In genomic region chr17:17052462-17053221, GRCh38 we compare ENCODE assay signal across 10 cellular contexts. TPM values are rescaled to one million over a fixed set of nuclear protein-coding genes. Genes with fewer than 3 reads are reported as not detected.
A peak's percentile ranks its signal among the peaks of the same experiment; 100 is the strongest.
DNase-seq lines count a peak whose midpoint lies in the region; ATAC-seq, FAIRE-seq and TF ChIP-seq lines count a peak whose summit lies in the region.
"Had no signal": no experiment of that assay in that cellular context is flagged by ENCODE, and none has a peak within 500 bp of the region (broad histone marks: within the 10 kb centered on the region; RNA-seq: fewer than 3 reads in every experiment).

No MANE protein-coding gene starts in this region.

- H3K18ac ChIP-seq in neuronal stem cell (ENCODE audit: low read length): no peak overlapping the region

- TF ChIP-seq POLR2A in A549 (IDR thresholded peaks at IDR 0.05; ENCODE audit: low read length): no peak

- H3K23ac ChIP-seq in neuronal stem cell (ENCODE audit: low read depth, low read length, poor library complexity): no peak overlapping the region

- H2AFZ ChIP-seq in fibroblast of lung (ENCODE audit: low read length) (no peak overlapping the region), neuronal stem cell (ENCODE audit: low read length) (no peak overlapping the region)

- H3K9me3 ChIP-seq in A549: no peaks in the 10 kb centered on the region
- H3K9me3 ChIP-seq in fibroblast of lung (ENCODE audit: control insufficient read depth, insufficient read depth, low read depth, low read length): no peaks in the 10 kb centered on the region
- H3K9me3 ChIP-seq in neuronal stem cell (replicated peaks in 1 of 2; ENCODE audit: control insufficient read depth in 2 of 2, insufficient read depth in 1 of 2, low read depth in 1 of 2, low read length in 2 of 2): peaks cover 0 to 14% of the 10 kb centered on the region in 2 donors

- H3K4me3 ChIP-seq in A549 (no peak overlapping the region), fibroblast of lung (replicated peaks in 1 of 4; ENCODE audit: control extremely low read depth in 1 of 4, insufficient read depth in 1 of 4, low read depth in 3 of 4, low read length in 4 of 4) (no peak overlapping the region), neuronal stem cell (ENCODE audit: low read length in 2 of 2) (no peak overlapping the region)
- H3K4me3 ChIP-seq: GM12878 had no signal

- TF ChIP-seq RAD21 in A549 (conservative IDR thresholded peaks at IDR 0.05 in 1 of 2, IDR thresholded peaks at IDR 0.05 in 1 of 2): no peak

- H3K9ac ChIP-seq in fibroblast of lung (ENCODE audit: insufficient read depth, low read length) (no peak overlapping the region), neuronal stem cell (ENCODE audit: low read depth, low read length, poor library complexity) (peak overlapping the region; percentile 9)

- H4K8ac ChIP-seq in neuronal stem cell (ENCODE audit: low read depth, low read length): no peak overlapping the region

- H4K91ac ChIP-seq in neuronal stem cell (ENCODE audit: low read depth, low read length, poor library complexity): no peak overlapping the region

- peaks cover 18% of the 10 kb centered on the region for H3K79me1 ChIP-seq in neuronal stem cell (ENCODE audit: low read depth, low read length)

- ATAC-seq in A549 (no peak), GM18873 (IDR thresholded peaks at IDR 0.05; ENCODE audit: low FRiP score, unreplicated experiment) (no peak)
- ATAC-seq: GM12878 had no signal

- H3K27me3 ChIP-seq in fibroblast of lung (ENCODE audit: control insufficient read depth, insufficient read depth, low read length) (no peaks in the 10 kb centered on the region), neuronal stem cell (ENCODE audit: control insufficient read depth in 3 of 3, insufficient read depth in 3 of 3, low read depth in 1 of 3, low read length in 3 of 3) (no peaks in the 10 kb centered on the region)

- no peak overlapping the region for H2BK120ac ChIP-seq in neuronal stem cell (ENCODE audit: low read depth, low read length)

- peak overlapping the region; percentile 46 to 70 for H3K27ac ChIP-seq in A549
- peak overlapping the region; percentile 37 for H3K27ac ChIP-seq in fibroblast of lung (ENCODE audit: insufficient read depth, low read length)
- H3K27ac ChIP-seq in neuronal stem cell (replicated peaks; ENCODE audit: low read length): no peak overlapping the region

- DNase-seq in A549 (ENCODE audit: low read depth in 1 of 2, low spot score in 1 of 2): no peak
- DNase-seq in NOMO-1 treated with DMSO at 0.1 percent for 48 hours (lab: John Stamatoyannopoulos, UW; ENCODE audit: unreplicated experiment): peak; percentile 27
- no peak for DNase-seq in fibroblast of lung (ENCODE audit: low read depth in 2 of 2)
- DNase-seq in neuronal stem cell (ENCODE audit: low spot score): no peak
- DNase-seq in kidney glomerular epithelial cell (lab: John Stamatoyannopoulos, UW): no peak
- DNase-seq in NCI-H1436 (lab: John Stamatoyannopoulos, UW): no peak
- DNase-seq in D341Med (ENCODE audit: low spot score): no peak
- DNase-seq: NCI-H1092 had no signal

- H3K4me1 ChIP-seq in A549 (peaks cover 96% of the 10 kb centered on the region), fibroblast of lung (ENCODE audit: control insufficient read depth, extremely low read depth, insufficient read depth, low read length) (peaks cover 37% of the 10 kb centered on the region), neuronal stem cell (ENCODE audit: control insufficient read depth in 2 of 2, insufficient read depth in 1 of 2, low read depth in 1 of 2, low read length in 2 of 2) (peaks cover 0 to 11% of the 10 kb centered on the region in 2 donors)

- H2BK12ac ChIP-seq in neuronal stem cell (ENCODE audit: low read length): no peak overlapping the region

- no peak for TF ChIP-seq EP300 in A549 (IDR thresholded peaks at IDR 0.05)

- peak; percentile 56 for FAIRE-seq in A549 (lab: Jason Lieb, UNC)
- FAIRE-seq: GM12878 had no signal

- TF ChIP-seq CTCF in A549 (IDR thresholded peaks at IDR 0.05) (no peak), fibroblast of lung (conservative IDR thresholded peaks at IDR 0.05 in 1 of 2, IDR thresholded peaks at IDR 0.05 in 1 of 2; ENCODE audit: low read depth in 1 of 2, low read length in 2 of 2) (no peak)

- peaks cover 97% of the 10 kb centered on the region for H3K79me2 ChIP-seq in fibroblast of lung (ENCODE audit: control insufficient read depth, insufficient read depth, low read length)

- H3K4ac ChIP-seq in neuronal stem cell (ENCODE audit: low read length): no peak overlapping the region

- CTCF ChIA-PET in A549 (lab: Yijun Ruan, JAX): interaction anchor here (1.0 to 1.8 kb wide), 7 partner anchors 8 to 89 kb away, joined by 3 to 6 read pairs (median 4); no protein-coding TSS in a partner anchor

- POLR2A ChIA-PET in A549 (lab: Yijun Ruan, JAX): no interaction called here

- H2BK5ac ChIP-seq in neuronal stem cell (ENCODE audit: low read length): no peak overlapping the region

- 76% methylated on average over 14 of the region's 14 CpGs for WGBS in A549 (ENCODE audit: missing lambda C conversion rate)
- WGBS in neuronal stem cell (ENCODE audit: extremely low coverage in 2 of 2, insufficient read length in 2 of 2, insufficient replicate concordance in 1 of 2), 2 donors: no CpG with 5 or more reads among the region's 14 CpGs

- H3K14ac ChIP-seq in neuronal stem cell (ENCODE audit: low read length): no peak overlapping the region

- peaks cover 4% of the 10 kb centered on the region for H3K36me3 ChIP-seq in fibroblast of lung (ENCODE audit: control insufficient read depth, insufficient read depth, low read length)
- peaks cover 2 to 36% of the 10 kb centered on the region in 2 donors for H3K36me3 ChIP-seq in neuronal stem cell (replicated peaks in 1 of 2; ENCODE audit: control insufficient read depth in 2 of 2, insufficient read depth in 2 of 2, low read length in 2 of 2)

- H2AK5ac ChIP-seq in neuronal stem cell (ENCODE audit: low read depth, low read length): no peak overlapping the region

- H3K4me2 ChIP-seq in A549 (peak overlapping the region; percentile 45), fibroblast of lung (ENCODE audit: extremely low read depth, insufficient read depth, low read length) (no peak overlapping the region), neuronal stem cell (ENCODE audit: insufficient read depth, low read length, poor library complexity, severe bottlenecking) (no peak overlapping the region)

- H4K20me1 ChIP-seq in fibroblast of lung (ENCODE audit: control insufficient read depth, extremely low read depth, insufficient read depth, low read length): no peaks in the 10 kb centered on the region

- H2BK15ac ChIP-seq in neuronal stem cell (ENCODE audit: low read length): no peak overlapping the region

TF ChIP-seq in A549, 52 proteins besides CTCF, POLR2A, EP300 and RAD21 (continues in another document):
- TF ChIP-seq ESRRA (IDR thresholded peaks at IDR 0.05; ENCODE audit: borderline replicate concordance, low read length) (no peak), POLR2AphosphoS2 (conservative IDR thresholded peaks at IDR 0.05; ENCODE audit: low read length) (no peak), GATA3 (IDR thresholded peaks at IDR 0.05; ENCODE audit: borderline replicate concordance) (no peak), REST (IDR thresholded peaks at IDR 0.05) (no peak), ZFP36 (IDR thresholded peaks at IDR 0.05; ENCODE audit: borderline replicate concordance, partially characterized antibody) (no peak), TFCP2L1 (CRISPR knock-in tag; IDR thresholded peaks at IDR 0.05) (no peak), ZC3H11A (IDR thresholded peaks at IDR 0.05) (no peak), ZSCAN20 (CRISPR knock-in tag; IDR thresholded peaks at IDR 0.05) (no peak), CHD4 (IDR thresholded peaks at IDR 0.05; ENCODE audit: borderline replicate concordance) (no peak), HOXB13 (CRISPR knock-in tag; IDR thresholded peaks at IDR 0.05; ENCODE audit: low read depth) (no peak), KDM1A (IDR thresholded peaks at IDR 0.05; ENCODE audit: low read depth) (no peak), HOXB5 (CRISPR knock-in tag; IDR thresholded peaks at IDR 0.05) (no peak), MAZ (IDR thresholded peaks at IDR 0.05; ENCODE audit: borderline replicate concordance, low read depth, low read length) (no peak), CBX8 (IDR thresholded peaks at IDR 0.05) (no peak)

RNA-seq across cellular contexts. Expression of gene MPRIP, which starts 10.4 kb away (rescaled TPM):
- polyA plus RNA-seq in A549 (2011; rRNA removed): 147 and 200 TPM in 2 replicates
- polyA plus RNA-seq in A549 (2012; cell fraction: cytosol; rRNA removed): 170 and 183 TPM in 2 replicates
- 347 and 385 TPM in 2 replicates for polyA plus RNA-seq in A549 (2012; cell fraction: nucleus; rRNA removed)
- 192 to 240 TPM (median 228 TPM) in 3 replicates for polyA plus RNA-seq in A549 (2017; fragmentation: RNase III; extraction: RNeasy Plus Mini Kit Qiagen cat#74134 plus additional on column Dnase treatment)
- 215 and 250 TPM in 2 replicates for polyA minus RNA-seq in A549 (2011; rRNA and poly(A)+ RNA removed)
- 67.3 and 104 TPM in 2 replicates for total RNA-seq in fibroblast of lung
- 111 and 124 TPM in 2 replicates for polyA plus RNA-seq in fibroblast of lung
- 189 and 239 TPM in 2 replicates for polyA plus RNA-seq in fibroblast of lung (2012)
- 473 and 658 TPM in 2 replicates for polyA minus RNA-seq in fibroblast of lung (ENCODE audit: low replicate concordance)
- polyA plus RNA-seq in neuronal stem cell (2013, experiment 1 of 2): 67.7 TPM
- polyA plus RNA-seq in neuronal stem cell (2013, experiment 2 of 2): 72.4 TPM
